Comparison of ENCODE assay signal across 20 cellular contexts in the genomic region with DNA sequence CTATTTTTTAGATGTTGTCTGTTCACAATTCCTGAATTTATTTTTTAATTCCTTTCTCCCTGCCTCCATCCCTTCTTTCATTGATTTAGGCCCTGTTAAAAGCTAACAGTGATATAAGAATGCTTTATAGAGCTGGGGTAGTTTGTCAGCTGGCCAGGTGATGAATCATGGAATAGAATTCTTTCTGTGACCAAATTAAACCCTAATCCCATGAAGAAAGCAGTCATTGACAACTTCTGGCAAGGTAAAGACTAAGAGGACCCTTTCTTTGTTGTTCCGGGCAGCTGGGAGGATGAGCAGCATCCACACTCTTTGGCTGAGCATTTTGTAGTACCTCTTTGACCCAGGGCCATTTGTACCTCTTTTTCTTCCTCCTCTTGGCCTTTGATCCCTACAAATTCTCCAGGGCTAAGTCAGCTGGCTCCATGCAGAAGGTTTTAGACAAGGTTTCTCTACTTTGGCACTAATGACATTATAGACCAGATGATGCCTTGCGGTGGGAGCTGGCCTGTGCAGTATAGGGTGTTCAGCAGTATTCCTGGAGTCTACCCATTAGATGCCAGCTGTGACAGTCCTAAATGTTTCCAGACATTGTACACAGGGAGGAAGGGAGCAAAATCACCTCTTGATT.
DNase-seq lines count a peak whose midpoint lies in the region; ATAC-seq, FAIRE-seq and TF ChIP-seq lines count a peak whose summit lies in the region.
"Had no signal": no experiment of that assay in that cellular context is flagged by ENCODE, and none has a peak within 500 bp of the region (broad histone marks: within the 10 kb centered on the region; RNA-seq: fewer than 3 reads in every experiment).

No MANE protein-coding gene starts in this region.

- H3K27ac Mint-ChIP-seq in activated T-helper 17 cell treated with anti-CD3 and anti-CD28 coated beads, Interleukin-2, amount 50 U/mL, for 72 hours: no peak overlapping the region
- H3K27ac Mint-ChIP-seq: activated T-cell treated with anti-CD3 and anti-CD28 coated beads, Interleukin-2, amount 50 U/mL, for 72 hours; B cell; memory B cell; stimulated activated naive CD8-positive, alpha-beta T cell treated with anti-CD3 and anti-CD28 coated beads, Interleukin-15, amount 100 ng/mL, for 72 hours had no signal

- peak overlapping the region; percentile 42 for H2AFZ ChIP-seq in osteoblast (ENCODE audit: low read length)

- H3K4me2 ChIP-seq in osteoblast (ENCODE audit: insufficient read depth, low read length): peak overlapping the region; percentile 38

- no peaks in the 10 kb centered on the region for H3K27me3 Mint-ChIP-seq in activated T-helper 17 cell treated with anti-CD3 and anti-CD28 coated beads, Interleukin-2, amount 50 U/mL, for 72 hours
- H3K27me3 Mint-ChIP-seq: B cell; memory B cell; stimulated activated naive CD8-positive, alpha-beta T cell treated with anti-CD3 and anti-CD28 coated beads, Interleukin-15, amount 100 ng/mL, for 72 hours had no signal

- H3K27ac ChIP-seq in osteoblast (ENCODE audit: low read depth, low read length): peak overlapping the region; percentile 54

- peak; percentile 50 for DNase-seq in COLO829 (ENCODE audit: low spot score)
- DNase-seq in MG63: peak; percentile 32
- DNase-seq in bronchial epithelial cell (ENCODE audit: low read depth): peak; percentile 54
- no peak for DNase-seq in osteoblast (ENCODE audit: insufficient read length, low spot score, missing footprints)
- no peak for DNase-seq in Right ventricle myocardium superior
- no peak for DNase-seq in hypothalamus (lab: John Stamatoyannopoulos, UW)
- DNase-seq: activated CD4-positive, alpha-beta T cell treated with anti-CD3 and anti-CD28 coated beads, Interleukin-2, amount 50 U/mL, for 48 hours; activated T-cell treated with anti-CD3 and anti-CD28 coated beads, Interleukin-2, amount 50 U/mL, for 72 hours; NCI-H1930; NCI-H524; OCI-M1; retina; stimulated activated naive CD8-positive, alpha-beta T cell treated with anti-CD3 and anti-CD28 coated beads, Interleukin-15, amount 100 ng/mL, for 72 hours had no signal

- H3K4me1 ChIP-seq in osteoblast (ENCODE audit: insufficient read depth, low read length): peaks cover 37% of the 10 kb centered on the region

- no peaks in the 10 kb centered on the region for H4K20me1 ChIP-seq in osteoblast (ENCODE audit: insufficient read depth, low read length)

- H3K9me3 Mint-ChIP-seq in activated T-helper 17 cell treated with anti-CD3 and anti-CD28 coated beads, Interleukin-2, amount 50 U/mL, for 72 hours: no peaks in the 10 kb centered on the region
- H3K9me3 Mint-ChIP-seq: activated T-cell treated with anti-CD3 and anti-CD28 coated beads, Interleukin-2, amount 50 U/mL, for 72 hours; nephron; stimulated activated naive CD8-positive, alpha-beta T cell treated with anti-CD3 and anti-CD28 coated beads, Interleukin-15, amount 100 ng/mL, for 72 hours had no signal

- H3K27me3 ChIP-seq in MG63: no peaks in the 10 kb centered on the region
- H3K27me3 ChIP-seq in bronchial epithelial cell (ENCODE audit: control insufficient read depth, insufficient read depth, low read length): no peaks in the 10 kb centered on the region
- H3K27me3 ChIP-seq in osteoblast (ENCODE audit: insufficient read depth, low read length): no peaks in the 10 kb centered on the region

- FAIRE-seq in bronchial epithelial cell (lab: Jason Lieb, UNC): no peak
- FAIRE-seq: D721Med, endometrium had no signal

- H3K4me3 ChIP-seq in MG63 (no peak overlapping the region), bronchial epithelial cell (ENCODE audit: low read depth, low read length) (no peak overlapping the region), osteoblast (ENCODE audit: insufficient read depth, low read length) (no peak overlapping the region)

- no peaks in the 10 kb centered on the region for H3K36me3 Mint-ChIP-seq in activated T-helper 17 cell treated with anti-CD3 and anti-CD28 coated beads, Interleukin-2, amount 50 U/mL, for 72 hours (ENCODE audit: low read depth)

- H3K9me3 ChIP-seq in MG63 (0 out of 2 replicates have a peak, but pooled peaks cover 2% of the 10 kb centered on the region), osteoblast (ENCODE audit: low read depth, low read length) (no peaks in the 10 kb centered on the region)

- no peak for ATAC-seq in activated T-helper 17 cell treated with anti-CD3 and anti-CD28 coated beads, Interleukin-2, amount 50 U/mL, for 72 hours (replicated peaks)
- ATAC-seq in GM19452 (IDR thresholded peaks at IDR 0.05; ENCODE audit: unreplicated experiment) (no peak), Right ventricle myocardium superior (ENCODE audit: poor library complexity) (no peak)
- ATAC-seq: activated T-cell treated with anti-CD3 and anti-CD28 coated beads, Interleukin-2, amount 50 U/mL, for 72 hours; stimulated activated naive CD8-positive, alpha-beta T cell treated with anti-CD3 and anti-CD28 coated beads, Interleukin-15, amount 100 ng/mL, for 72 hours had no signal

- no peak overlapping the region for H3K4me3 Mint-ChIP-seq in activated T-helper 17 cell treated with anti-CD3 and anti-CD28 coated beads, Interleukin-2, amount 50 U/mL, for 72 hours
- H3K4me3 Mint-ChIP-seq: activated T-cell treated with anti-CD3 and anti-CD28 coated beads, Interleukin-2, amount 50 U/mL, for 72 hours; B cell; memory B cell; nephron; stimulated activated naive CD8-positive, alpha-beta T cell treated with anti-CD3 and anti-CD28 coated beads, Interleukin-15, amount 100 ng/mL, for 72 hours had no signal

- TF ChIP-seq CTCF in bronchial epithelial cell (IDR thresholded peaks at IDR 0.05; ENCODE audit: insufficient read depth, low read length, severe bottlenecking): no peak
- TF ChIP-seq CTCF in osteoblast (IDR thresholded peaks at IDR 0.05; ENCODE audit: extremely low read depth, low read depth, low read length): no peak

- intact Hi-C loops in Right ventricle myocardium superior (cut with DNase I): no loop called here

- H3K79me2 ChIP-seq in osteoblast (ENCODE audit: insufficient read depth, low read length): no peaks in the 10 kb centered on the region

- H3K4me1 Mint-ChIP-seq in activated T-helper 17 cell treated with anti-CD3 and anti-CD28 coated beads, Interleukin-2, amount 50 U/mL, for 72 hours: peaks cover 23% of the 10 kb centered on the region

- H3K36me3 ChIP-seq in MG63 (no peaks in the 10 kb centered on the region), bronchial epithelial cell (ENCODE audit: control insufficient read depth, insufficient read depth, low read length) (peaks cover 1% of the 10 kb centered on the region), osteoblast (ENCODE audit: insufficient read depth, low read length) (no peaks in the 10 kb centered on the region)

Comparison
In these comparisons a context has a peak if more than half of its experiments do, and no peak if none do; other contexts are left out.
1. DNase-seq: peak in COLO829 (single experiment), MG63 (single experiment) and bronchial epithelial cell (single experiment); none in osteoblast (single experiment), Right ventricle myocardium superior (single experiment) and hypothalamus (0 of 51).